13 cellular contexts compared by ENCODE assay signal in genomic region chr17:49249292-49249794, GRCh38. TPM values are rescaled to one million over a fixed set of nuclear protein-coding genes. Genes with fewer than 3 reads are reported as not detected.
A peak's percentile ranks its signal among the peaks of the same experiment; 100 is the strongest.
DNase-seq lines count a peak whose midpoint lies in the region; ATAC-seq and TF ChIP-seq lines count a peak whose summit lies in the region.
"Had no signal": no experiment of that assay in that cellular context is flagged by ENCODE, and none has a peak within 500 bp of the region (broad histone marks: within the 10 kb centered on the region; RNA-seq: fewer than 3 reads in every experiment).

No MANE protein-coding gene starts in this region.

- H3K36me3 Mint-ChIP-seq in WTC11 = no peaks in the 10 kb centered on the region

- in situ Hi-C loops in astrocyte of the spinal cord (cut with HindIII; ENCODE audit: low sequenced_read_pairs) = no loop called here

- no peak for ATAC-seq in lower lobe of right lung
- ATAC-seq in WTC11 = no peak
- ATAC-seq: activated CD4-positive, alpha-beta T cell treated with anti-CD3 and anti-CD28 coated beads for 36 hours had no signal

- no peaks in the 10 kb centered on the region for H3K36me3 ChIP-seq in lower lobe of right lung
- H3K36me3 ChIP-seq in ascending aorta = no peaks in the 10 kb centered on the region

- H3K27me3 ChIP-seq in lower lobe of right lung (ENCODE audit: low read depth) (peaks cover 7% of the 10 kb centered on the region), ascending aorta (no peaks in the 10 kb centered on the region)

- peak; percentile 58 for DNase-seq in AG08396 (ENCODE audit: low spot score)
- DNase-seq in LoVo (ENCODE audit: low spot score) = peak; percentile 62
- peak; percentile 47 for DNase-seq in astrocyte of the spinal cord (ENCODE audit: low read depth, low spot score)
- peak; percentile 53 for DNase-seq in lower lobe of right lung
- DNase-seq in stimulated activated CD4-positive, alpha-beta T cell treated with anti-CD3 and anti-CD28 coated beads, Interleukin-4, amount 100 ng/mL, for 24 hours = no peak
- DNase-seq in WTC11 (ENCODE audit: low spot score) = no peak
- no peak for DNase-seq in ascending aorta (ENCODE audit: low spot score in 2 of 2)
- DNase-seq in superior temporal gyrus (ENCODE audit: extremely low spot score) = no peak
- DNase-seq: activated CD4-positive, alpha-beta T cell treated with anti-CD3 and anti-CD28 coated beads for 36 hours; NCI-H1694 treated with DMSO at 0.1 percent for 48 hours; SIG-M5 had no signal

- CTCF ChIA-PET in WTC11 (lab: Charles Lee) = interaction anchor here (0.8 to 2.5 kb wide), 5 partner anchors 18 to 122 kb away, joined by 3 to 7 read pairs (median 3); no protein-coding TSS in a partner anchor

- no peaks in the 10 kb centered on the region for H3K4me1 ChIP-seq in lower lobe of right lung
- H3K4me1 ChIP-seq in ascending aorta = no peaks in the 10 kb centered on the region

- H3K4me3 ChIP-seq in astrocyte of the spinal cord (ENCODE audit: low read depth, low read length) (no peak overlapping the region), lower lobe of right lung (no peak overlapping the region), ascending aorta (no peak overlapping the region)
- H3K4me3 ChIP-seq: coronary artery had no signal

- intact Hi-C loops in lower lobe of right lung (cut with DNase I) = no loop called here
- intact Hi-C loops in ascending aorta (cut with DNase I) = no loop called here

- H3K9me3 ChIP-seq in lower lobe of right lung = no peaks in the 10 kb centered on the region
- no peaks in the 10 kb centered on the region for H3K9me3 ChIP-seq in ascending aorta

- H3K9me3 Mint-ChIP-seq in WTC11 = no peaks in the 10 kb centered on the region
- H3K9me3 Mint-ChIP-seq: memory B cell had no signal

- POLR2A ChIA-PET in WTC11 (lab: Charles Lee) = no interaction called here

- H3K27ac ChIP-seq in lower lobe of right lung (no peak overlapping the region), ascending aorta (no peak overlapping the region)
- H3K27ac ChIP-seq: coronary artery had no signal

- no peaks in the 10 kb centered on the region for H3K4me1 Mint-ChIP-seq in WTC11
- H3K4me1 Mint-ChIP-seq: activated CD4-positive, alpha-beta T cell treated with anti-CD3 and anti-CD28 coated beads for 36 hours had no signal

- H3K4me3 Mint-ChIP-seq in WTC11 = no peak overlapping the region
- H3K4me3 Mint-ChIP-seq: activated CD4-positive, alpha-beta T cell treated with anti-CD3 and anti-CD28 coated beads for 36 hours had no signal

- H3K27me3 Mint-ChIP-seq in WTC11 (ENCODE audit: low read depth) = no peaks in the 10 kb centered on the region

- TF ChIP-seq CTCF in astrocyte of the spinal cord (IDR thresholded peaks at IDR 0.05; ENCODE audit: low read depth, low read length) (no peak), lower lobe of right lung (IDR thresholded peaks at IDR 0.05) (no peak), WTC11 (IDR thresholded peaks at IDR 0.05) (no peak), ascending aorta (IDR thresholded peaks at IDR 0.05) (no peak)

- no peak overlapping the region for H3K27ac Mint-ChIP-seq in WTC11
- H3K27ac Mint-ChIP-seq: activated CD4-positive, alpha-beta T cell treated with anti-CD3 and anti-CD28 coated beads for 36 hours; memory B cell had no signal

TF ChIP-seq in WTC11, 78 proteins besides CTCF, POLR2A, EP300 and RAD21:
- TF ChIP-seq SMAD4 (CRISPR knock-in tag; IDR thresholded peaks at IDR 0.05) = no peak
- TF ChIP-seq NFATC4 (CRISPR knock-in tag; IDR thresholded peaks at IDR 0.05) = no peak
- TF ChIP-seq NFE2L1 (CRISPR knock-in tag; IDR thresholded peaks at IDR 0.05) = no peak
- TF ChIP-seq TCF7 (CRISPR knock-in tag; IDR thresholded peaks at IDR 0.05; ENCODE audit: low read depth) = no peak
- TF ChIP-seq FOXK1 (CRISPR knock-in tag; IDR thresholded peaks at IDR 0.05) = no peak
- TF ChIP-seq AR (CRISPR knock-in tag; IDR thresholded peaks at IDR 0.05) = no peak

RNA-seq across cellular contexts. Expression of gene PHOSPHO1, which starts 18.8 kb away (rescaled TPM):
- total RNA-seq in lower lobe of right lung (1.9 TPM), WTC11 (2021) (0.81 to 1.1 TPM (median 0.85 TPM) in 3 replicates), ascending aorta (not detected)
- total RNA-seq: activated CD4-positive, alpha-beta T cell treated with anti-CD3 and anti-CD28 coated beads for 36 hours had no signal

RNA-seq across cellular contexts. Expression of gene ABI3, which starts 38.8 kb away (rescaled TPM):
- 46.8 TPM for total RNA-seq in lower lobe of right lung
- total RNA-seq in WTC11 (2021) = 1.2 to 1.6 TPM (median 1.5 TPM) in 3 replicates
- total RNA-seq in ascending aorta = 35.1 TPM

RNA-seq across cellular contexts. Expression of gene GNGT2, which starts 39.0 kb away (rescaled TPM):
- 21.1 TPM for total RNA-seq in lower lobe of right lung
- total RNA-seq in WTC11 (2021) = 0.34 to 0.70 TPM (median 0.50 TPM) in 3 replicates
- not detected for total RNA-seq in ascending aorta

Comparison
In these comparisons a context has a peak if more than half of its experiments do, and no peak if none do; other contexts are left out.
1. DNase-seq: peak in AG08396 (single experiment), LoVo (single experiment), astrocyte of the spinal cord (single experiment) and lower lobe of right lung (single experiment); none in stimulated activated CD4-positive, alpha-beta T cell treated with anti-CD3 and anti-CD28 coated beads, Interleukin-4, amount 100 ng/mL, for 24 hours (single experiment), WTC11 (single experiment), ascending aorta (0 of 2) and superior temporal gyrus (single experiment).
2. RNA of gene ABI3, which starts 38.8 kb away (total RNA-seq): 46.8 TPM in lower lobe of right lung (single experiment) and 35.1 TPM in ascending aorta (single experiment); 1.2 to 1.6 TPM in WTC11; every median in the first group is over 10 times any median in the second.
3. RNA of gene GNGT2, which starts 39.0 kb away (total RNA-seq): 21.1 TPM in lower lobe of right lung (single experiment); not detected in ascending aorta (single experiment) and 0.34 to 0.70 TPM in WTC11; every median in the first group is over 10 times any median in the second.